Comparison of ENCODE assay signal across 1 cellular context in the genomic region with DNA sequence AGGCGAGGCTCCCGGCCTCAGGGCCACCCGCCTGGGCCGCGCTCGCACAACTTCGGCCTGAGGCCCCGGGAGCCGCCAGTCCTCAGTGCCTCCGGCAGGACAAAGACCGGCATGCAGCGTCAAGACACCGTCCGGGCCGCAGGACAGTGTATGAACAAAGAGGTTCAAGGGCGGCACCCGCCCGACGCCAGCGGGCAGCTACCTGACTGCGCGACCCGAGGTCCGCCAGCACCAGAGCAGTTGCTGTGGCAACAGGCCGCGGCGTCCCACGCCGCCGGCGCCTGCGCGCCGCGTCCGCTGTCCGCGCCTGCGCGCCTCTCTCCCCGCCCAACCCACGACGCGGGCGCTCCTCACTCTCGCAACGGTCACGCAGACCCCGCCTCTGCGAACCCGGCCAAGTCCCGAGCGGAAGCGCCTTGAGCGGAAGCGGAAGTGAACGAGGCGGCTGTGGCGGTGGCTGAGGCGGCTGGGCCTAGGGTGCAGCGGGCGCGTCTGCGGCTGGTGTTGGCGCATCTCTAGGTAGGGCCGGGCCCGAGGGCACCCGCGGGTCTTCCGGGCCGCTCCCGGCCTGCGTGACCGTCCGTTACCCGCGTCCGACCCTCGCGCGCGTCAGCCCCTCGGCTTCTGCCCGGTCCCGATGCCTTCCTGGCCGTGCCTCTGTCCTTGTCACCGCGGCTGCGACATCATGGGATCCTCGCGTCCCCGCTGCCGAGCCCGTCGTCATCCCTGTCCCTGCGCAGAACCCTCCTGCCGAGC.
TF ChIP-seq lines count a peak whose summit lies in the region.

A gene with protein sequence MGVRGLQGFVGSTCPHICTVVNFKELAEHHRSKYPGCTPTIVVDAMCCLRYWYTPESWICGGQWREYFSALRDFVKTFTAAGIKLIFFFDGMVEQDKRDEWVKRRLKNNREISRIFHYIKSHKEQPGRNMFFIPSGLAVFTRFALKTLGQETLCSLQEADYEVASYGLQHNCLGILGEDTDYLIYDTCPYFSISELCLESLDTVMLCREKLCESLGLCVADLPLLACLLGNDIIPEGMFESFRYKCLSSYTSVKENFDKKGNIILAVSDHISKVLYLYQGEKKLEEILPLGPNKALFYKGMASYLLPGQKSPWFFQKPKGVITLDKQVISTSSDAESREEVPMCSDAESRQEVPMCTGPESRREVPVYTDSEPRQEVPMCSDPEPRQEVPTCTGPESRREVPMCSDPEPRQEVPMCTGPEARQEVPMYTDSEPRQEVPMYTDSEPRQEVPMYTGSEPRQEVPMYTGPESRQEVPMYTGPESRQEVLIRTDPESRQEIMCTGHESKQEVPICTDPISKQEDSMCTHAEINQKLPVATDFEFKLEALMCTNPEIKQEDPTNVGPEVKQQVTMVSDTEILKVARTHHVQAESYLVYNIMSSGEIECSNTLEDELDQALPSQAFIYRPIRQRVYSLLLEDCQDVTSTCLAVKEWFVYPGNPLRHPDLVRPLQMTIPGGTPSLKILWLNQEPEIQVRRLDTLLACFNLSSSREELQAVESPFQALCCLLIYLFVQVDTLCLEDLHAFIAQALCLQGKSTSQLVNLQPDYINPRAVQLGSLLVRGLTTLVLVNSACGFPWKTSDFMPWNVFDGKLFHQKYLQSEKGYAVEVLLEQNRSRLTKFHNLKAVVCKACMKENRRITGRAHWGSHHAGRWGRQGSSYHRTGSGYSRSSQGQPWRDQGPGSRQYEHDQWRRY (plus strand): TSS at position 435 of the 756 bp plus-strand sequence. CDS start 10,633 bp downstream, outside the sequence.

TF ChIP-seq in GM12878, 131 proteins besides CTCF, POLR2A, EP300 and RAD21 (continued from another document):
- TF ChIP-seq, protein P1, sequence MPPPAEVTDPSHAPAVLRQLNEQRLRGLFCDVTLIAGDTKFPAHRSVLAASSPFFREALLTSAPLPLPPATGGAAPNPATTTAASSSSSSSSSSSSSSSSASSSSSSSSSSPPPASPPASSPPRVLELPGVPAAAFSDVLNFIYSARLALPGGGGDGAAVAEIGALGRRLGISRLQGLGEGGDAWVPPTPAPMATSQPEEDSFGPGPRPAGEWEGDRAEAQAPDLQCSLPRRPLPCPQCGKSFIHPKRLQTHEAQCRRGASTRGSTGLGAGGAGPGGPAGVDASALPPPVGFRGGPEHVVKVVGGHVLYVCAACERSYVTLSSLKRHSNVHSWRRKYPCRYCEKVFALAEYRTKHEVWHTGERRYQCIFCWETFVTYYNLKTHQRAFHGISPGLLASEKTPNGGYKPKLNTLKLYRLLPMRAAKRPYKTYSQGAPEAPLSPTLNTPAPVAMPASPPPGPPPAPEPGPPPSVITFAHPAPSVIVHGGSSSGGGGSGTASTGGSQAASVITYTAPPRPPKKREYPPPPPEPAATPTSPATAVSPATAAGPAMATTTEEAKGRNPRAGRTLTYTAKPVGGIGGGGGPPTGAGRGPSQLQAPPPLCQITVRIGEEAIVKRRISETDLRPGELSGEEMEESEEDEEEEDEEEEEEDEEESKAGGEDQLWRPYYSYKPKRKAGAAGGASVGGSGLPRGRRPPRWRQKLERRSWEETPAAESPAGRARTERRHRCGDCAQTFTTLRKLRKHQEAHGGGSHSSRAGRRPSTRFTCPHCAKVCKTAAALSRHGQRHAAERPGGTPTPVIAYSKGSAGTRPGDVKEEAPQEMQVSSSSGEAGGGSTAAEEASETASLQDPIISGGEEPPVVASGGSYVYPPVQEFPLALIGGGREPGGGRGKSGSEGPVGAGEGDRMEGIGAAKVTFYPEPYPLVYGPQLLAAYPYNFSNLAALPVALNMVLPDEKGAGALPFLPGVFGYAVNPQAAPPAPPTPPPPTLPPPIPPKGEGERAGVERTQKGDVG (CRISPR knock-in tag; IDR thresholded peaks at IDR 0.05), result no peak
- TF ChIP-seq, protein P2, sequence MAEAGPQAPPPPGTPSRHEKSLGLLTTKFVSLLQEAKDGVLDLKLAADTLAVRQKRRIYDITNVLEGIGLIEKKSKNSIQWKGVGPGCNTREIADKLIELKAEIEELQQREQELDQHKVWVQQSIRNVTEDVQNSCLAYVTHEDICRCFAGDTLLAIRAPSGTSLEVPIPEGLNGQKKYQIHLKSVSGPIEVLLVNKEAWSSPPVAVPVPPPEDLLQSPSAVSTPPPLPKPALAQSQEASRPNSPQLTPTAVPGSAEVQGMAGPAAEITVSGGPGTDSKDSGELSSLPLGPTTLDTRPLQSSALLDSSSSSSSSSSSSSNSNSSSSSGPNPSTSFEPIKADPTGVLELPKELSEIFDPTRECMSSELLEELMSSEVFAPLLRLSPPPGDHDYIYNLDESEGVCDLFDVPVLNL (IDR thresholded peaks at IDR 0.05; ENCODE audit: low read depth, low read length), result no peak
- TF ChIP-seq, protein P3, sequence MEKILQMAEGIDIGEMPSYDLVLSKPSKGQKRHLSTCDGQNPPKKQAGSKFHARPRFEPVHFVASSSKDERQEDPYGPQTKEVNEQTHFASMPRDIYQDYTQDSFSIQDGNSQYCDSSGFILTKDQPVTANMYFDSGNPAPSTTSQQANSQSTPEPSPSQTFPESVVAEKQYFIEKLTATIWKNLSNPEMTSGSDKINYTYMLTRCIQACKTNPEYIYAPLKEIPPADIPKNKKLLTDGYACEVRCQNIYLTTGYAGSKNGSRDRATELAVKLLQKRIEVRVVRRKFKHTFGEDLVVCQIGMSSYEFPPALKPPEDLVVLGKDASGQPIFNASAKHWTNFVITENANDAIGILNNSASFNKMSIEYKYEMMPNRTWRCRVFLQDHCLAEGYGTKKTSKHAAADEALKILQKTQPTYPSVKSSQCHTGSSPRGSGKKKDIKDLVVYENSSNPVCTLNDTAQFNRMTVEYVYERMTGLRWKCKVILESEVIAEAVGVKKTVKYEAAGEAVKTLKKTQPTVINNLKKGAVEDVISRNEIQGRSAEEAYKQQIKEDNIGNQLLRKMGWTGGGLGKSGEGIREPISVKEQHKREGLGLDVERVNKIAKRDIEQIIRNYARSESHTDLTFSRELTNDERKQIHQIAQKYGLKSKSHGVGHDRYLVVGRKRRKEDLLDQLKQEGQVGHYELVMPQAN (conservative IDR thresholded peaks at IDR 0.05), result peak; percentile 94
- TF ChIP-seq, protein P4, sequence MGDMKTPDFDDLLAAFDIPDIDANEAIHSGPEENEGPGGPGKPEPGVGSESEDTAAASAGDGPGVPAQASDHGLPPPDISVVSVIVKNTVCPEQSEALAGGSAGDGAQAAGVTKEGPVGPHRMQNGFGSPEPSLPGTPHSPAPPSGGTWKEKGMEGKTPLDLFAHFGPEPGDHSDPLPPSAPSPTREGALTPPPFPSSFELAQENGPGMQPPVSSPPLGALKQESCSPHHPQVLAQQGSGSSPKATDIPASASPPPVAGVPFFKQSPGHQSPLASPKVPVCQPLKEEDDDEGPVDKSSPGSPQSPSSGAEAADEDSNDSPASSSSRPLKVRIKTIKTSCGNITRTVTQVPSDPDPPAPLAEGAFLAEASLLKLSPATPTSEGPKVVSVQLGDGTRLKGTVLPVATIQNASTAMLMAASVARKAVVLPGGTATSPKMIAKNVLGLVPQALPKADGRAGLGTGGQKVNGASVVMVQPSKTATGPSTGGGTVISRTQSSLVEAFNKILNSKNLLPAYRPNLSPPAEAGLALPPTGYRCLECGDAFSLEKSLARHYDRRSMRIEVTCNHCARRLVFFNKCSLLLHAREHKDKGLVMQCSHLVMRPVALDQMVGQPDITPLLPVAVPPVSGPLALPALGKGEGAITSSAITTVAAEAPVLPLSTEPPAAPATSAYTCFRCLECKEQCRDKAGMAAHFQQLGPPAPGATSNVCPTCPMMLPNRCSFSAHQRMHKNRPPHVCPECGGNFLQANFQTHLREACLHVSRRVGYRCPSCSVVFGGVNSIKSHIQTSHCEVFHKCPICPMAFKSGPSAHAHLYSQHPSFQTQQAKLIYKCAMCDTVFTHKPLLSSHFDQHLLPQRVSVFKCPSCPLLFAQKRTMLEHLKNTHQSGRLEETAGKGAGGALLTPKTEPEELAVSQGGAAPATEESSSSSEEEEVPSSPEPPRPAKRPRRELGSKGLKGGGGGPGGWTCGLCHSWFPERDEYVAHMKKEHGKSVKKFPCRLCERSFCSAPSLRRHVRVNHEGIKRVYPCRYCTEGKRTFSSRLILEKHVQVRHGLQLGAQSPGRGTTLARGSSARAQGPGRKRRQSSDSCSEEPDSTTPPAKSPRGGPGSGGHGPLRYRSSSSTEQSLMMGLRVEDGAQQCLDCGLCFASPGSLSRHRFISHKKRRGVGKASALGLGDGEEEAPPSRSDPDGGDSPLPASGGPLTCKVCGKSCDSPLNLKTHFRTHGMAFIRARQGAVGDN (IDR thresholded peaks at IDR 0.05), result peak; percentile 77; the same call in 1 of the 2 replicates
- TF ChIP-seq ZNF384 (IDR thresholded peaks at IDR 0.05; ENCODE audit: borderline replicate concordance, low read depth, low read length) (no peak), FOS (IDR thresholded peaks at IDR 0.05; ENCODE audit: borderline replicate concordance, extremely low read depth, insufficient read length) (no peak), NR2C1 (IDR thresholded peaks at IDR 0.05) (peak; percentile 69), CHD1 (IDR thresholded peaks at IDR 0.05; ENCODE audit: low read depth, low read length) (no peak), IRF4 (IDR thresholded peaks at IDR 0.05; ENCODE audit: low read depth, low read length) (no peak), ZNF207 (IDR thresholded peaks at IDR 0.05; ENCODE audit: borderline replicate concordance) (0 out of 2 replicates have a peak, but pooled peaks have one; percentile 37), HDGF (IDR thresholded peaks at IDR 0.05) (peak; percentile 73; the same call in 1 of the 2 replicates), RCOR1 (conservative IDR thresholded peaks at IDR 0.05; ENCODE audit: low read depth, low read length) (no peak), FOXK2 (IDR thresholded peaks at IDR 0.05) (no peak), NRF1 (conservative IDR thresholded peaks at IDR 0.05; ENCODE audit: low read depth, low read length) (peak; percentile 98), MEF2B (IDR thresholded peaks at IDR 0.05; ENCODE audit: partially characterized antibody, poor library complexity, severe bottlenecking) (peak; percentile 30), JUND (IDR thresholded peaks at IDR 0.05; ENCODE audit: low read depth, low read length) (no peak), SP1 (IDR thresholded peaks at IDR 0.05; ENCODE audit: low read depth, low read length) (peak; percentile 37), LARP7 (IDR thresholded peaks at IDR 0.05) (peak; percentile 84), SREBF1 (IDR thresholded peaks at IDR 0.05; ENCODE audit: low read length) (no peak), NFYA (IDR thresholded peaks at IDR 0.05; ENCODE audit: borderline replicate concordance, low read depth, low read length) (no peak), SMARCA5 (IDR thresholded peaks at IDR 0.05) (no peak), NFIC (IDR thresholded peaks at IDR 0.05; ENCODE audit: low read depth, low read length) (no peak), MEF2A (IDR thresholded peaks at IDR 0.05; ENCODE audit: insufficient read depth, low read depth, low read length) (no peak), MXI1 (IDR thresholded peaks at IDR 0.05; ENCODE audit: low read depth, low read length) (peak; percentile 98), ESRRA (IDR thresholded peaks at IDR 0.05; ENCODE audit: low read length) (no peak), IKZF2 (IDR thresholded peaks at IDR 0.05) (no peak), ZNF217 (IDR thresholded peaks at IDR 0.05) (no peak), ZNF274 (IDR thresholded peaks at IDR 0.05; ENCODE audit: insufficient read depth, insufficient read length) (no peak), ZZZ3 (IDR thresholded peaks at IDR 0.05; ENCODE audit: control insufficient read depth, insufficient read length, low read depth) (no peak), ZNF622 (IDR thresholded peaks at IDR 0.05) (no peak), POLR2AphosphoS2 (IDR thresholded peaks at IDR 0.05; ENCODE audit: low read depth, low read length) (peak; percentile 84; the same call in 1 of the 2 replicates), SIX5 (IDR thresholded peaks at IDR 0.05; ENCODE audit: low read depth, low read length, severe bottlenecking) (peak; percentile 38), EGR1 (IDR thresholded peaks at IDR 0.05; ENCODE audit: borderline replicate concordance in 1 of 2, low read depth in 2 of 2, low read length in 2 of 2) (peak in 1 of 2 experiments; percentile 15; a peak in 1 of 3 replicates), ZNF24 (IDR thresholded peaks at IDR 0.05) (no peak), RELA (IDR thresholded peaks at IDR 0.05; ENCODE audit: borderline replicate concordance, partially characterized antibody) (peak; percentile 6), NBN (IDR thresholded peaks at IDR 0.05) (peak; percentile 17; the same call in 1 of the 2 replicates), STAT1 (conservative IDR thresholded peaks at IDR 0.05) (peak; percentile 67; the same call in 1 of the 2 replicates)
- TF ChIP-seq, protein P5, sequence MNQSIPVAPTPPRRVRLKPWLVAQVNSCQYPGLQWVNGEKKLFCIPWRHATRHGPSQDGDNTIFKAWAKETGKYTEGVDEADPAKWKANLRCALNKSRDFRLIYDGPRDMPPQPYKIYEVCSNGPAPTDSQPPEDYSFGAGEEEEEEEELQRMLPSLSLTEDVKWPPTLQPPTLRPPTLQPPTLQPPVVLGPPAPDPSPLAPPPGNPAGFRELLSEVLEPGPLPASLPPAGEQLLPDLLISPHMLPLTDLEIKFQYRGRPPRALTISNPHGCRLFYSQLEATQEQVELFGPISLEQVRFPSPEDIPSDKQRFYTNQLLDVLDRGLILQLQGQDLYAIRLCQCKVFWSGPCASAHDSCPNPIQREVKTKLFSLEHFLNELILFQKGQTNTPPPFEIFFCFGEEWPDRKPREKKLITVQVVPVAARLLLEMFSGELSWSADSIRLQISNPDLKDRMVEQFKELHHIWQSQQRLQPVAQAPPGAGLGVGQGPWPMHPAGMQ (IDR thresholded peaks at IDR 0.05; ENCODE audit: borderline replicate concordance), result no peak
- TF ChIP-seq, protein P6, sequence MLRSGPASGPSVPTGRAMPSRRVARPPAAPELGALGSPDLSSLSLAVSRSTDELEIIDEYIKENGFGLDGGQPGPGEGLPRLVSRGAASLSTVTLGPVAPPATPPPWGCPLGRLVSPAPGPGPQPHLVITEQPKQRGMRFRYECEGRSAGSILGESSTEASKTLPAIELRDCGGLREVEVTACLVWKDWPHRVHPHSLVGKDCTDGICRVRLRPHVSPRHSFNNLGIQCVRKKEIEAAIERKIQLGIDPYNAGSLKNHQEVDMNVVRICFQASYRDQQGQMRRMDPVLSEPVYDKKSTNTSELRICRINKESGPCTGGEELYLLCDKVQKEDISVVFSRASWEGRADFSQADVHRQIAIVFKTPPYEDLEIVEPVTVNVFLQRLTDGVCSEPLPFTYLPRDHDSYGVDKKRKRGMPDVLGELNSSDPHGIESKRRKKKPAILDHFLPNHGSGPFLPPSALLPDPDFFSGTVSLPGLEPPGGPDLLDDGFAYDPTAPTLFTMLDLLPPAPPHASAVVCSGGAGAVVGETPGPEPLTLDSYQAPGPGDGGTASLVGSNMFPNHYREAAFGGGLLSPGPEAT (IDR thresholded peaks at IDR 0.05; ENCODE audit: low read depth), result no peak
TF ChIP-seq in GM12878: peak in this region for 51.
